8 cellular contexts compared by ENCODE assay signal in the genomic region with DNA sequence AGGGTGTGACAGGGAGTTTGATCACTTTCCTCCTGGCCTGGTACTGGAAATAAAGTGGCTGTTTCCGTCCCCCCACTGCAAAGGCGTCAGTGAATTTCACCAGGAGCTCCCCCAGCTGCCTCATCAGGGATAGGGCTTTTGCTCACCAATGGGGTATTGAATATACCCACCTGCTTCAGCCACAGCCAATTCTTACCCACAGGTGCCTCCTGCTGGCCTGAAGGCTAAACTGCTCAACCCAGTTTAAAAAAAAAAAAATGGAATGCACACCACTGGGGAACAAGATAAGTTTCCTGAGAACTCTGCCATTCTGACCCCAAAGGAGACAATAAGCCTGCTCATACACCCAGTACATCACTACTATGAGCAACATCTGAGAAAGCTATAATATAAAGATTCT.
A peak's percentile ranks its signal among the peaks of the same experiment; 100 is the strongest.
DNase-seq lines count a peak whose midpoint lies in the region; ATAC-seq, FAIRE-seq and TF ChIP-seq lines count a peak whose summit lies in the region.

No MANE protein-coding gene starts in this region.

- no peak for TF ChIP-seq POLR2A in erythroblast (IDR thresholded peaks at IDR 0.05; ENCODE audit: low read length)

- peak; percentile 1 for DNase-seq in ELR (ENCODE audit: low read depth)
- peak; percentile 47 for DNase-seq in GM20000 (ENCODE audit: low spot score)
- DNase-seq in erythroblast (lab: John Stamatoyannopoulos, UW): peak; percentile 4 to 8
- DNase-seq in RCC 7860 (ENCODE audit: low spot score): no peak
- DNase-seq in NCI-H2107 (lab: John Stamatoyannopoulos, UW): no peak
- DNase-seq in NCI-H2196 (lab: John Stamatoyannopoulos, UW; ENCODE audit: unreplicated experiment): no peak

- FAIRE-seq in RCC 7860 (lab: Jason Lieb, UNC): no peak

- peak; percentile 36 for ATAC-seq in HG03460 (IDR thresholded peaks at IDR 0.05; ENCODE audit: unreplicated experiment)
- ATAC-seq in GM18517 (IDR thresholded peaks at IDR 0.05; ENCODE audit: unreplicated experiment): no peak

- TF ChIP-seq CTCF in GM20000 (IDR thresholded peaks at IDR 0.05; ENCODE audit: extremely low read depth, missing control alignments): peak; percentile 46

Comparison
In these comparisons a context has a peak if more than half of its experiments do, and no peak if none do; other contexts are left out.
1. DNase-seq: peak in ELR (single experiment), GM20000 (single experiment) and erythroblast (2 of 2); none in RCC 7860 (single experiment), NCI-H2107 (single experiment) and NCI-H2196 (single experiment).